In the genomic region with DNA sequence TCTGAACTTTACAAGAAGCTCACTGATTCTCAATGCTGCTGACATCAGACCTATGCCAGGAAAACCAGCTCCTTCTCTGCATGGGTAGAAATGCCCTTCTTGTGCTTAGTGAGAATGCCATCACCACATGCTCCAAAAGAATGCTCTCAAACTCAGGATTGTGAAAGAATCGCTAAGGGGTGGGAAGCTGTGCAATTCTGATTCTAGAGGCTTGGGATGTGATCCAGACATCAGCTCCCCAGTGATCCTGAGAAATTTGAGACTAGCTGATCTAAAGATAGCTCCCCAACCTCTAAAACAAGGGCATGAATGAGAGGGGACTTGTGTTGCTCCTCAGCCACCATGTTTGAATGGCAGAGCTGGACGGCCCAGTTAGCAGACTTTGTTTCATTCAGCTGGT, we compare ENCODE assay signal across 18 cellular contexts.
DNase-seq lines count a peak whose midpoint lies in the region; ATAC-seq, FAIRE-seq and TF ChIP-seq lines count a peak whose summit lies in the region.
"Had no signal": no experiment of that assay in that cellular context is flagged by ENCODE, and none has a peak within 500 bp of the region (broad histone marks: within the 10 kb centered on the region; RNA-seq: fewer than 3 reads in every experiment).

No MANE protein-coding gene starts in this region.

- H3K4ac ChIP-seq in mesenchymal stem cell (ENCODE audit: low read depth in 1 of 2, low read length in 2 of 2): no peak overlapping the region

- H4K91ac ChIP-seq in mesenchymal stem cell (ENCODE audit: low read length): no peak overlapping the region

- TF ChIP-seq CTCF in right atrium auricular region (IDR thresholded peaks at IDR 0.05) (no peak), chondrocyte (IDR thresholded peaks at IDR 0.05) (no peak)

- peaks cover 0 to 48% of the 10 kb centered on the region in 2 donors for H3K4me1 ChIP-seq in right atrium auricular region
- peaks cover 19% of the 10 kb centered on the region for H3K4me1 ChIP-seq in mesenchymal stem cell (ENCODE audit: control insufficient read depth, insufficient read depth, low read depth, low read length)
- H3K4me1 ChIP-seq: spleen had no signal

- intact Hi-C loops in Right ventricle myocardium superior (cut with DNase I): no loop called here

- in situ Hi-C loops in KBM-7 (cut with MboI; ENCODE audit: low pct_unique_long_range_greater_than_20kb, low sequenced_read_pairs): no loop called here

- peak overlapping the region in 1 of 2 experiments; percentile 21 for H2BK12ac ChIP-seq in mesenchymal stem cell (ENCODE audit: low read length in 2 of 2)

- 94% methylated on average over 1 of the region's 2 CpGs for WGBS in mesenchymal stem cell

- no peak overlapping the region for H2BK120ac ChIP-seq in mesenchymal stem cell (ENCODE audit: low read depth, low read length)

- H3K4me3 ChIP-seq in right atrium auricular region (no peak overlapping the region), mesenchymal stem cell (ENCODE audit: insufficient read depth in 1 of 2, low read depth in 1 of 2, low read length in 2 of 2) (peak overlapping the region in 1 of 2 experiments; percentile 42)
- H3K4me3 ChIP-seq: hepatocyte, spleen had no signal

- H3K9me3 Mint-ChIP-seq in chondrocyte (ENCODE audit: low read depth): peaks cover 2% of the 10 kb centered on the region

- H3K4me1 Mint-ChIP-seq in chondrocyte (ENCODE audit: low read depth): peaks cover 35% of the 10 kb centered on the region

- H3K4me3 Mint-ChIP-seq in chondrocyte (ENCODE audit: unreplicated experiment): no peak overlapping the region
- H3K4me3 Mint-ChIP-seq: activated T-cell treated with anti-CD3 and anti-CD28 coated beads, Interleukin-2, amount 50 U/mL, for 24 hours had no signal

- ATAC-seq in Right ventricle myocardium superior (ENCODE audit: poor library complexity): no peak
- ATAC-seq: left ventricle myocardium superior had no signal

- H2AFZ ChIP-seq in mesenchymal stem cell (ENCODE audit: low read depth, low read length): no peak overlapping the region
- H2AFZ ChIP-seq: hepatocyte had no signal

- no peak overlapping the region for H3K9ac ChIP-seq in mesenchymal stem cell (ENCODE audit: low read length)

- H3K9me3 ChIP-seq in right atrium auricular region (peaks cover 0 to 4% of the 10 kb centered on the region in 2 donors), mesenchymal stem cell (ENCODE audit: control insufficient read depth, low read length) (no peaks in the 10 kb centered on the region)

- no peak overlapping the region for H4K8ac ChIP-seq in mesenchymal stem cell (ENCODE audit: low read length)

- H3K27ac Mint-ChIP-seq in chondrocyte (ENCODE audit: unreplicated experiment): peak overlapping the region; percentile 91
- H3K27ac Mint-ChIP-seq: activated T-cell treated with anti-CD3 and anti-CD28 coated beads, Interleukin-2, amount 50 U/mL, for 24 hours had no signal

- no peak overlapping the region for H2BK5ac ChIP-seq in mesenchymal stem cell (ENCODE audit: low read depth, low read length, poor library complexity, severe bottlenecking)

- H3K27me3 Mint-ChIP-seq in chondrocyte (ENCODE audit: low read depth): no peaks in the 10 kb centered on the region
- H3K27me3 Mint-ChIP-seq: activated T-cell treated with anti-CD3 and anti-CD28 coated beads, Interleukin-2, amount 50 U/mL, for 24 hours had no signal

- peak; percentile 23 for DNase-seq in right atrium auricular region (ENCODE audit: low spot score)
- no peak for DNase-seq in Right ventricle myocardium superior
- DNase-seq in chondrocyte (ENCODE audit: low spot score): no peak
- DNase-seq in mesenchymal stem cell: peak; percentile 45
- no peak for DNase-seq in NCI-H2171 (lab: John Stamatoyannopoulos, UW)
- DNase-seq in KG1 (lab: John Stamatoyannopoulos, UW): no peak
- no peak for DNase-seq in KBM-7
- DNase-seq in urothelium cell line (ENCODE audit: low spot score): no peak
- DNase-seq: activated CD4-positive, alpha-beta T cell treated with anti-CD3 and anti-CD28 coated beads for 4 hours; activated T-cell treated with anti-CD3 and anti-CD28 coated beads, Interleukin-2, amount 50 U/mL, for 24 hours; effector memory CD4-positive, alpha-beta T cell; left ventricle myocardium superior; NCI-H1436 treated with DMSO at 0.1 percent for 48 hours; NCI-H524 treated with DMSO at 0.1 percent for 48 hours; spleen; substantia nigra had no signal

- no peak overlapping the region for H3K18ac ChIP-seq in mesenchymal stem cell (ENCODE audit: low read depth in 1 of 2, low read length in 2 of 2)

- H3K36me3 ChIP-seq in right atrium auricular region: no peaks in the 10 kb centered on the region
- peaks cover 0 to 17% of the 10 kb centered on the region in 2 experiments for H3K36me3 ChIP-seq in mesenchymal stem cell (ENCODE audit: control insufficient read depth in 1 of 2, insufficient read depth in 2 of 2, low read depth in 1 of 2, low read length in 2 of 2)
- H3K36me3 ChIP-seq: spleen had no signal

- H2AK5ac ChIP-seq in mesenchymal stem cell (ENCODE audit: low read length, severe bottlenecking): peak overlapping the region; percentile 89

- H3K27ac ChIP-seq in right atrium auricular region: peak overlapping the region in 1 of 2 donors; percentile 25
- H3K27ac ChIP-seq in mesenchymal stem cell (ENCODE audit: low read length, poor library complexity, severe bottlenecking): peak overlapping the region; percentile 75
- H3K27ac ChIP-seq: spleen had no signal

- no peak for FAIRE-seq in urothelium cell line (lab: Jason Lieb, UNC)
- FAIRE-seq: RCC 7860 had no signal

- peaks cover 37% of the 10 kb centered on the region for H3K79me1 ChIP-seq in mesenchymal stem cell (replicated peaks; ENCODE audit: low read length, poor library complexity, severe bottlenecking)

- H3K27me3 ChIP-seq in right atrium auricular region (no peaks in the 10 kb centered on the region), mesenchymal stem cell (ENCODE audit: control insufficient read depth in 1 of 2, insufficient read depth in 1 of 2, low read length in 2 of 2) (no peaks in the 10 kb centered on the region)
- H3K27me3 ChIP-seq: hepatocyte, spleen had no signal

- no peak overlapping the region for H3K23ac ChIP-seq in mesenchymal stem cell (ENCODE audit: low read length in 2 of 2)

- H3K4me2 ChIP-seq in mesenchymal stem cell (ENCODE audit: low read length, poor library complexity, severe bottlenecking): no peak overlapping the region

- H2BK15ac ChIP-seq in mesenchymal stem cell (ENCODE audit: low read depth, poor library complexity, severe bottlenecking): no peak overlapping the region

- H3K36me3 Mint-ChIP-seq in chondrocyte (ENCODE audit: low read depth): no peaks in the 10 kb centered on the region

- H3K14ac ChIP-seq in mesenchymal stem cell (ENCODE audit: low read length in 2 of 2): no peak overlapping the region

Comparison
In these comparisons a context has a peak if more than half of its experiments do, and no peak if none do; other contexts are left out.
1. DNase-seq: peak in right atrium auricular region (single experiment) and mesenchymal stem cell (single experiment); none in Right ventricle myocardium superior (single experiment), chondrocyte (single experiment), NCI-H2171 (single experiment), KG1 (single experiment), KBM-7 (single experiment) and urothelium cell line (single experiment).